ENCODE assay signal across 21 cellular contexts in genomic region chr10:14123066-14123465, GRCh38.
DNase-seq lines count a peak whose midpoint lies in the region; ATAC-seq and TF ChIP-seq lines count a peak whose summit lies in the region.
"Had no signal": no experiment of that assay in that cellular context is flagged by ENCODE, and none has a peak within 500 bp of the region (broad histone marks: within the 10 kb centered on the region; RNA-seq: fewer than 3 reads in every experiment).

No MANE protein-coding gene starts in this region.

- no peak overlapping the region for H3K4me3 Mint-ChIP-seq in activated CD4-positive, alpha-beta memory T cell treated with anti-CD3 and anti-CD28 coated beads, Interleukin-2, amount 10 ng/mL, durations not matched to agents 7 days and 5 days
- H3K4me3 Mint-ChIP-seq: IgD-negative memory B cell had no signal

- H3K4me1 Mint-ChIP-seq in activated CD4-positive, alpha-beta memory T cell treated with anti-CD3 and anti-CD28 coated beads, Interleukin-2, amount 10 ng/mL, durations not matched to agents 7 days and 5 days, result no peaks in the 10 kb centered on the region

- no peaks in the 10 kb centered on the region for H3K9me3 Mint-ChIP-seq in activated CD4-positive, alpha-beta memory T cell treated with anti-CD3 and anti-CD28 coated beads, Interleukin-2, amount 10 ng/mL, durations not matched to agents 7 days and 5 days
- H3K9me3 Mint-ChIP-seq: IgD-negative memory B cell had no signal

- ATAC-seq in GM21367 (IDR thresholded peaks at IDR 0.05; ENCODE audit: unreplicated experiment), result no peak
- ATAC-seq: Right ventricle myocardium inferior had no signal

- no peak overlapping the region for H3K27ac Mint-ChIP-seq in activated CD4-positive, alpha-beta memory T cell treated with anti-CD3 and anti-CD28 coated beads, Interleukin-2, amount 10 ng/mL, durations not matched to agents 7 days and 5 days
- H3K27ac Mint-ChIP-seq: IgD-negative memory B cell had no signal

- DNase-seq in AG10803 (ENCODE audit: low read depth) (peak; percentile 3), choroid plexus epithelial cell (ENCODE audit: low read depth) (peak; percentile 8), fibroblast of villous mesenchyme (ENCODE audit: low read depth) (peak; percentile 4), pons (ENCODE audit: low spot score) (peak; percentile 13), islet precursor cell (no peak), germinal center (ENCODE audit: low spot score) (no peak)
- no peak for DNase-seq in activated CD4-positive, alpha-beta memory T cell treated with anti-CD3 and anti-CD28 coated beads, Interleukin-2, amount 10 ng/mL, durations not matched to agents 7 days and 5 days
- DNase-seq: Calu3, DMS79 treated with DMSO at 0.1 percent for 48 hours, H7, NCI-H1092 treated with DMSO at 0.1 percent for 48 hours, NCI-H1436, NCI-H187 treated with DMSO at 0.1 percent for 48 hours, NCI-H2107, NCI-H524, NCI-H774, PC-9, SJCRH30 had no signal

- peaks cover 4% of the 10 kb centered on the region for H3K27me3 Mint-ChIP-seq in activated CD4-positive, alpha-beta memory T cell treated with anti-CD3 and anti-CD28 coated beads, Interleukin-2, amount 10 ng/mL, durations not matched to agents 7 days and 5 days

- CTCF ChIA-PET in activated CD4-positive, alpha-beta memory T cell treated with anti-CD3 and anti-CD28 coated beads, Interleukin-2, amount 10 ng/mL, durations not matched to agents 7 days and 5 days (lab: Charles Lee), result no interaction called here

- H3K36me3 Mint-ChIP-seq in activated CD4-positive, alpha-beta memory T cell treated with anti-CD3 and anti-CD28 coated beads, Interleukin-2, amount 10 ng/mL, durations not matched to agents 7 days and 5 days (ENCODE audit: low read depth), result no peaks in the 10 kb centered on the region
- H3K36me3 Mint-ChIP-seq: IgD-negative memory B cell had no signal

- POLR2A ChIA-PET in activated CD4-positive, alpha-beta memory T cell treated with anti-CD3 and anti-CD28 coated beads, Interleukin-2, amount 10 ng/mL, durations not matched to agents 7 days and 5 days (lab: Charles Lee), result no interaction called here

- H3K4me3 ChIP-seq in AG10803 (ENCODE audit: low read length) (no peak overlapping the region), choroid plexus epithelial cell (ENCODE audit: low read depth, low read length) (no peak overlapping the region), fibroblast of villous mesenchyme (ENCODE audit: low read depth, low read length) (no peak overlapping the region)
- H3K4me3 ChIP-seq: PC-9, SJCRH30 had no signal

- TF ChIP-seq CTCF in AG10803 (conservative IDR thresholded peaks at IDR 0.05; ENCODE audit: low read length) (no peak), choroid plexus epithelial cell (conservative IDR thresholded peaks at IDR 0.05; ENCODE audit: low read depth, low read length) (no peak), fibroblast of villous mesenchyme (IDR thresholded peaks at IDR 0.05; ENCODE audit: insufficient read depth, low read depth, low read length) (no peak)

Comparison
In these comparisons a context has a peak if more than half of its experiments do, and no peak if none do; other contexts are left out.
1. DNase-seq: peak in AG10803 (single experiment), choroid plexus epithelial cell (single experiment), fibroblast of villous mesenchyme (single experiment) and pons (single experiment); none in islet precursor cell (single experiment), activated CD4-positive, alpha-beta memory T cell treated with anti-CD3 and anti-CD28 coated beads, Interleukin-2, amount 10 ng/mL, durations not matched to agents 7 days and 5 days (single experiment) and germinal center (single experiment).